13 cellular contexts compared by ENCODE assay signal in genomic region chr4:150305995-150306394, GRCh38.
DNase-seq lines count a peak whose midpoint lies in the region; ATAC-seq and TF ChIP-seq lines count a peak whose summit lies in the region.
"Had no signal": no experiment of that assay in that cellular context is flagged by ENCODE, and none has a peak within 500 bp of the region (broad histone marks: within the 10 kb centered on the region; RNA-seq: fewer than 3 reads in every experiment).

No MANE protein-coding gene starts in this region.

- H3K27me3 ChIP-seq in fibroblast of lung (ENCODE audit: control insufficient read depth, insufficient read depth, low read length) = no peaks in the 10 kb centered on the region

- H3K79me2 ChIP-seq in fibroblast of lung (ENCODE audit: control insufficient read depth, insufficient read depth, low read length) = no peaks in the 10 kb centered on the region

- H3K9me3 Mint-ChIP-seq in activated T-helper 1 cell treated with anti-CD3 and anti-CD28 coated beads, Interleukin-12 subunit alpha, Interleukin-12 subunit beta, Interleukin-2, Interleukin-4 antibody, amounts not matched to agents 30 ng/mL and 10 ng/mL and 1 ng/mL, durations not matched to agents 14 hours and 24 hours and 36 hours = peaks cover 9% of the 10 kb centered on the region
- H3K9me3 Mint-ChIP-seq: T-helper 1 cell treated with Interleukin-12 subunit alpha and Interleukin-12 subunit beta and Interleukin-4 antibody, amounts not matched to agents 30 μg/mL and 1 μg/mL, for 36 hours had no signal

- H3K27ac ChIP-seq in fibroblast of lung (ENCODE audit: insufficient read depth, low read length) = peak overlapping the region; percentile 21

- no peaks in the 10 kb centered on the region for H3K27me3 Mint-ChIP-seq in activated T-helper 1 cell treated with anti-CD3 and anti-CD28 coated beads, Interleukin-12 subunit alpha, Interleukin-12 subunit beta, Interleukin-2, Interleukin-4 antibody, amounts not matched to agents 30 ng/mL and 10 ng/mL and 1 ng/mL, durations not matched to agents 14 hours and 24 hours and 36 hours (ENCODE audit: insufficient read depth)
- H3K27me3 Mint-ChIP-seq: activated CD4-positive, alpha-beta T cell treated with anti-CD3 and anti-CD28 coated beads, Interleukin-2, amount 10 ng/mL, durations not matched to agents 24 days and 14 days had no signal

- no peaks in the 10 kb centered on the region for H3K9me3 ChIP-seq in fibroblast of lung (ENCODE audit: control insufficient read depth, insufficient read depth, low read depth, low read length)

- peaks cover 5% of the 10 kb centered on the region for H3K36me3 Mint-ChIP-seq in activated T-helper 1 cell treated with anti-CD3 and anti-CD28 coated beads, Interleukin-12 subunit alpha, Interleukin-12 subunit beta, Interleukin-2, Interleukin-4 antibody, amounts not matched to agents 30 ng/mL and 10 ng/mL and 1 ng/mL, durations not matched to agents 14 hours and 24 hours and 36 hours (ENCODE audit: low read depth)

- H3K4me3 Mint-ChIP-seq in activated T-helper 1 cell treated with anti-CD3 and anti-CD28 coated beads, Interleukin-12 subunit alpha, Interleukin-12 subunit beta, Interleukin-2, Interleukin-4 antibody, amounts not matched to agents 30 ng/mL and 10 ng/mL and 1 ng/mL, durations not matched to agents 14 hours and 24 hours and 36 hours = no peak overlapping the region
- H3K4me3 Mint-ChIP-seq: activated CD4-positive, alpha-beta T cell treated with anti-CD3 and anti-CD28 coated beads, Interleukin-2, amount 10 ng/mL, durations not matched to agents 24 days and 14 days; T-helper 1 cell treated with Interleukin-12 subunit alpha and Interleukin-12 subunit beta and Interleukin-4 antibody, amounts not matched to agents 30 μg/mL and 1 μg/mL, for 36 hours had no signal

- ATAC-seq in SK-N-SH treated with all-trans-retinoic acid at 6 μM for 48 hours = peak; percentile 69
- ATAC-seq in HG03457 (IDR thresholded peaks at IDR 0.05; ENCODE audit: unreplicated experiment) = no peak
- ATAC-seq: K562, sciatic nerve had no signal

- H3K4me1 Mint-ChIP-seq in activated T-helper 1 cell treated with anti-CD3 and anti-CD28 coated beads, Interleukin-12 subunit alpha, Interleukin-12 subunit beta, Interleukin-2, Interleukin-4 antibody, amounts not matched to agents 30 ng/mL and 10 ng/mL and 1 ng/mL, durations not matched to agents 14 hours and 24 hours and 36 hours (ENCODE audit: low read depth) = peaks cover 31% of the 10 kb centered on the region

- H2AFZ ChIP-seq in fibroblast of lung (ENCODE audit: low read length) = no peak overlapping the region

- DNase-seq in GM04504 (ENCODE audit: low read depth) (peak; percentile 24), fibroblast of lung (ENCODE audit: low read depth in 2 of 2) (peak; percentile 52 to 81), renal cortical epithelial cell (ENCODE audit: low read depth) (peak; percentile 68), NCI-H1417 treated with DMSO at 0.1 percent for 48 hours (lab: John Stamatoyannopoulos, UW) (no peak), midbrain (lab: John Stamatoyannopoulos, UW) (no peak)
- no peak for DNase-seq in activated T-helper 1 cell treated with anti-CD3 and anti-CD28 coated beads, Interleukin-12 subunit alpha, Interleukin-12 subunit beta, Interleukin-2, Interleukin-4 antibody, amounts not matched to agents 30 ng/mL and 10 ng/mL and 1 ng/mL, durations not matched to agents 14 hours and 24 hours and 36 hours (ENCODE audit: low spot score)
- DNase-seq: activated CD4-positive, alpha-beta T cell treated with anti-CD3 and anti-CD28 coated beads, Interleukin-2, amount 10 ng/mL, durations not matched to agents 24 days and 14 days; NCI-H2081 treated with DMSO at 0.1 percent for 48 hours had no signal

- TF ChIP-seq CTCF in fibroblast of lung (conservative IDR thresholded peaks at IDR 0.05 in 1 of 2, IDR thresholded peaks at IDR 0.05 in 1 of 2; ENCODE audit: low read depth in 1 of 2, low read length in 2 of 2) = no peak

- H3K4me1 ChIP-seq in fibroblast of lung (ENCODE audit: control insufficient read depth, extremely low read depth, insufficient read depth, low read length) = peaks cover 2% of the 10 kb centered on the region

- H4K20me1 ChIP-seq in fibroblast of lung (ENCODE audit: control insufficient read depth, extremely low read depth, insufficient read depth, low read length) = no peaks in the 10 kb centered on the region

- H3K4me2 ChIP-seq in fibroblast of lung (ENCODE audit: extremely low read depth, insufficient read depth, low read length) = peak overlapping the region; percentile 48

- no peaks in the 10 kb centered on the region for H3K36me3 ChIP-seq in fibroblast of lung (ENCODE audit: control insufficient read depth, insufficient read depth, low read length)

- H3K4me3 ChIP-seq in fibroblast of lung (replicated peaks in 1 of 4; ENCODE audit: control extremely low read depth in 1 of 4, insufficient read depth in 1 of 4, low read depth in 3 of 4, low read length in 4 of 4) = no peak overlapping the region
- H3K4me3 ChIP-seq: K562 had no signal

- no peak overlapping the region for H3K9ac ChIP-seq in fibroblast of lung (ENCODE audit: insufficient read depth, low read length)

- intact Hi-C loops in activated T-helper 1 cell treated with anti-CD3 and anti-CD28 coated beads, Interleukin-12 subunit alpha, Interleukin-12 subunit beta, Interleukin-2, Interleukin-4 antibody, amounts not matched to agents 30 ng/mL and 10 ng/mL and 1 ng/mL, durations not matched to agents 14 hours and 24 hours and 36 hours (cut with micrococcal nuclease) = no loop called here

- no peak overlapping the region for H3K27ac Mint-ChIP-seq in activated T-helper 1 cell treated with anti-CD3 and anti-CD28 coated beads, Interleukin-12 subunit alpha, Interleukin-12 subunit beta, Interleukin-2, Interleukin-4 antibody, amounts not matched to agents 30 ng/mL and 10 ng/mL and 1 ng/mL, durations not matched to agents 14 hours and 24 hours and 36 hours
- H3K27ac Mint-ChIP-seq: activated CD4-positive, alpha-beta T cell treated with anti-CD3 and anti-CD28 coated beads, Interleukin-2, amount 10 ng/mL, durations not matched to agents 24 days and 14 days; T-helper 1 cell treated with Interleukin-12 subunit alpha and Interleukin-12 subunit beta and Interleukin-4 antibody, amounts not matched to agents 30 μg/mL and 1 μg/mL, for 36 hours had no signal

TF ChIP-seq in SK-N-SH treated with all-trans-retinoic acid at 6 μM for 48 hours, 23 proteins besides CTCF, POLR2A, EP300 and RAD21 (continues in another document):
- TF ChIP-seq ESRRG (CRISPR knock-in tag; IDR thresholded peaks at IDR 0.05) = no peak
- TF ChIP-seq, protein P1, sequence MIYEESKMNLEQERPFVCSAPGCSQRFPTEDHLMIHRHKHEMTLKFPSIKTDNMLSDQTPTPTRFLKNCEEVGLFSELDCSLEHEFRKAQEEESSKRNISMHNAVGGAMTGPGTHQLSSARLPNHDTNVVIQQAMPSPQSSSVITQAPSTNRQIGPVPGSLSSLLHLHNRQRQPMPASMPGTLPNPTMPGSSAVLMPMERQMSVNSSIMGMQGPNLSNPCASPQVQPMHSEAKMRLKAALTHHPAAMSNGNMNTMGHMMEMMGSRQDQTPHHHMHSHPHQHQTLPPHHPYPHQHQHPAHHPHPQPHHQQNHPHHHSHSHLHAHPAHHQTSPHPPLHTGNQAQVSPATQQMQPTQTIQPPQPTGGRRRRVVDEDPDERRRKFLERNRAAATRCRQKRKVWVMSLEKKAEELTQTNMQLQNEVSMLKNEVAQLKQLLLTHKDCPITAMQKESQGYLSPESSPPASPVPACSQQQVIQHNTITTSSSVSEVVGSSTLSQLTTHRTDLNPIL (CRISPR knock-in tag; IDR thresholded peaks at IDR 0.05; ENCODE audit: low read depth) = no peak
- no peak for TF ChIP-seq SNAI2 (CRISPR knock-in tag; IDR thresholded peaks at IDR 0.05)
- no peak for TF ChIP-seq ZNF8 (CRISPR knock-in tag; IDR thresholded peaks at IDR 0.05)
- TF ChIP-seq PPARA (CRISPR knock-in tag; IDR thresholded peaks at IDR 0.05; ENCODE audit: borderline replicate concordance) = no peak
- no peak for TF ChIP-seq ZNF565 (CRISPR knock-in tag; conservative IDR thresholded peaks at IDR 0.05; ENCODE audit: low read depth)
- TF ChIP-seq OSR1 (CRISPR knock-in tag; IDR thresholded peaks at IDR 0.05) = no peak
- TF ChIP-seq CSRNP3 (CRISPR knock-in tag; IDR thresholded peaks at IDR 0.05) = no peak
- TF ChIP-seq TCF4 (CRISPR knock-in tag; IDR thresholded peaks at IDR 0.05; ENCODE audit: borderline replicate concordance) = no peak
- no peak for TF ChIP-seq ZNF70 (CRISPR knock-in tag; IDR thresholded peaks at IDR 0.05)
- TF ChIP-seq ISL1 (CRISPR knock-in tag; IDR thresholded peaks at IDR 0.05) = no peak; the same call in 1 of the 2 replicates
- TF ChIP-seq ZFP3 (CRISPR knock-in tag; IDR thresholded peaks at IDR 0.05) = no peak

Comparison
In these comparisons a context has a peak if more than half of its experiments do, and no peak if none do; other contexts are left out.
1. DNase-seq: peak in GM04504 (single experiment), fibroblast of lung (2 of 2) and renal cortical epithelial cell (single experiment); none in NCI-H1417 treated with DMSO at 0.1 percent for 48 hours (single experiment), activated T-helper 1 cell treated with anti-CD3 and anti-CD28 coated beads, Interleukin-12 subunit alpha, Interleukin-12 subunit beta, Interleukin-2, Interleukin-4 antibody, amounts not matched to agents 30 ng/mL and 10 ng/mL and 1 ng/mL, durations not matched to agents 14 hours and 24 hours and 36 hours (single experiment) and midbrain (single experiment).